28 cellular contexts compared by ENCODE assay signal in the genomic region with DNA sequence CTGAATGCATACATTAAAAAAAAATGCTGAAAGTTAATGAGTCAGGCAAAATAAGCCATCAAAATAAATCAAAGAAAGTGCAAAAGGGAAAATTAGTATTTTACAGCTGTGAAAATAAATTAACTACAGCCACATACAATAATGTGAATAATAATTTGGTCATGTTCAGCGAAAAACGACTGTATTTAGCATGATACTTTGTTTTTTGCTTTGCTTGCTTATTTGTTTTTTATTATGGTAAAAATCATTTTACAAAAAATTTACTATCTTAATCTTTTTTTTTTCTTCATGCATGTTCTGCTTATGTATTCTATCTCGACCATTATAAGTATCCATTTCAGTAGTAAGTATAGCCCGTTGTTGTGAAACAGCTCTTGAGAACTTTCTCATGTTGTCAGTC.
"Had no signal": no experiment of that assay in that cellular context is flagged by ENCODE, and none has a peak within 500 bp of the region (broad histone marks: within the 10 kb centered on the region; RNA-seq: fewer than 3 reads in every experiment).

No MANE protein-coding gene starts in this region.

- DNase-seq: colonic mucosa; cortex of kidney; effector CD8-positive, alpha-beta T cell; effector memory CD8-positive, alpha-beta T cell; endodermal cell; erythroblast; esophagus squamous epithelium; foreskin fibroblast; foreskin melanocyte; gastrocnemius medialis; glutamatergic neuron; head of caudate nucleus; heart right ventricle; hippocampal formation; left cardiac atrium; left lung; left ventricle myocardium superior; lower lobe of right lung; mesenchymal stem cell; mucosa of descending colon; naive B cell had no signal

- H3K36me3 ChIP-seq: colonic mucosa, esophagus squamous epithelium, gastrocnemius medialis, heart right ventricle, left lung, lower lobe of right lung had no signal

- H3K4me1 ChIP-seq: colonic mucosa, gastrocnemius medialis, heart right ventricle, left lung, lower lobe of right lung had no signal

- H3K27me3 ChIP-seq: colonic mucosa, esophagus squamous epithelium, gastrocnemius medialis, heart right ventricle, left lung had no signal

- H3K4me3 ChIP-seq: colonic mucosa, esophagus squamous epithelium, gastrocnemius medialis, heart right ventricle, left lung, lower lobe of right lung, mucosa of descending colon had no signal

- H3K27ac ChIP-seq: colonic mucosa, epithelial cell of prostate, esophagus squamous epithelium, gastrocnemius medialis, heart right ventricle, left lung, lower lobe of right lung had no signal

- H3K4me3 Mint-ChIP-seq: dendritic cell treated with granulocyte-macrophage colony-stimulating factor and Interleukin-4, amounts not matched to agents 40 ng/mL and 50 ng/mL, for 4 days; effector memory CD8-positive, alpha-beta T cell; endodermal cell; mesothelial cell of epicardium; naive B cell had no signal

- H3K4me1 Mint-ChIP-seq: mesothelial cell of epicardium, naive B cell had no signal

- H3K9me3 Mint-ChIP-seq: dendritic cell treated with granulocyte-macrophage colony-stimulating factor and Interleukin-4, amounts not matched to agents 40 ng/mL and 50 ng/mL, for 4 days; effector memory CD8-positive, alpha-beta T cell; endodermal cell had no signal

- H3K9me3 ChIP-seq: colonic mucosa, esophagus squamous epithelium, gastrocnemius medialis, left lung, lower lobe of right lung, mucosa of descending colon had no signal

- ATAC-seq: effector memory CD8-positive, alpha-beta T cell; esophagus mucosa; gastrocnemius medialis; heart right ventricle; left cardiac atrium; left lung; left ventricle myocardium superior; lower lobe of right lung; mucosa of descending colon had no signal

- FAIRE-seq: endometrium, islet of Langerhans, keratinocyte had no signal

- H3K36me3 Mint-ChIP-seq: mesothelial cell of epicardium had no signal

- H3K27ac Mint-ChIP-seq: dendritic cell treated with granulocyte-macrophage colony-stimulating factor and Interleukin-4, amounts not matched to agents 40 ng/mL and 50 ng/mL, for 4 days; effector memory CD8-positive, alpha-beta T cell; endodermal cell; mesothelial cell of epicardium; naive B cell had no signal
